In the genomic region with DNA sequence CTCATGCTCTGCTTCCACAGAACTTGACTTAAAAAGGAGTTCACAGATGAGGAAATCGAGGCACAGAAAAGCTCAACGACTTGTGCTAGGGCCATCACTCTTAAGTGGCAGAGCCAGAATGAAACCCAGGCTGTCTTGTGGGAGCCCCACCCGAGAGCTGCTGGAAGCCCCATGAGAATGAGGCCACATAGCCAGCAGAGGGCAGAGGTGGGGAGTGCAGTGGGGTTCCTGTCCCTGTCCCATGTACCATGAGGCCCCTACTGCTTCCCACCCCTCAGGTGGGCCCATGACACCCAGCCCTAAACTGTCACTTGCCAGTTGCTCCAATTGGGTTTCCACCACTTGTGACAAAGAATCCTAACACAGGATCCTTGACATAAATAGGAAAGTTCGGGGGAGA, we compare ENCODE assay signal across 8 cellular contexts.
A peak's percentile ranks its signal among the peaks of the same experiment; 100 is the strongest.
DNase-seq lines count a peak whose midpoint lies in the region; ATAC-seq, FAIRE-seq and TF ChIP-seq lines count a peak whose summit lies in the region.

No MANE protein-coding gene starts in this region.

- peak; percentile 58 for DNase-seq in NCI-H82 (lab: John Stamatoyannopoulos, UW)
- no peak for DNase-seq in NCI-H82 treated with DMSO at 0.1 percent for 48 hours (lab: John Stamatoyannopoulos, UW; ENCODE audit: unreplicated experiment)
- DNase-seq in RWPE2 (ENCODE audit: low spot score), result no peak
- no peak for DNase-seq in GM12878 (ENCODE audit: low read depth, low spot score)
- peak; percentile 1 to 29 for DNase-seq in lung microvascular endothelial cell (ENCODE audit: low read depth in 2 of 2)
- DNase-seq in NCI-H524 treated with DMSO at 0.1 percent for 48 hours (lab: John Stamatoyannopoulos, UW), result no peak

- no peak overlapping the region for H3K9ac ChIP-seq in GM12878 (ENCODE audit: control insufficient read depth, insufficient read depth, low read length)

- H3K79me2 ChIP-seq in GM12878 (ENCODE audit: control insufficient read depth, insufficient read depth, low read length), result no peaks in the 10 kb centered on the region

- H3K4me1 ChIP-seq in RWPE2 (ENCODE audit: insufficient read depth, poor library complexity, severe bottlenecking) (no peaks in the 10 kb centered on the region), GM12878 (ENCODE audit: control insufficient read depth, insufficient read depth, low read length) (no peaks in the 10 kb centered on the region)

- TF ChIP-seq EP300 in GM12878 (IDR thresholded peaks at IDR 0.05; ENCODE audit: borderline replicate concordance in 1 of 2, control insufficient read depth in 1 of 2, low read depth in 2 of 2, low read length in 2 of 2), result no peak

- no peak for TF ChIP-seq POLR2A in GM12878 (IDR thresholded peaks at IDR 0.05; ENCODE audit: low read depth, low read length)

- BruUV-seq in GM12878 (replicated peaks; lab: Mats Ljungman, UMichigan), result no TSS peak

- H3K9me3 ChIP-seq in RWPE2 (ENCODE audit: severe bottlenecking) (no peaks in the 10 kb centered on the region), GM12878 (replicated peaks; ENCODE audit: control insufficient read depth, insufficient read depth, low read length) (no peaks in the 10 kb centered on the region)

- TF ChIP-seq CTCF in RWPE2 (IDR thresholded peaks at IDR 0.05; ENCODE audit: poor library complexity, severe bottlenecking) (peak; percentile 52), GM12878 (IDR thresholded peaks at IDR 0.05 in 2 of 3, conservative IDR thresholded peaks at IDR 0.05 in 1 of 3; ENCODE audit: control insufficient read depth in 2 of 3, extremely low read depth in 1 of 3, insufficient read depth in 1 of 3, low read depth in 3 of 3, low read length in 3 of 3) (peak in 2 of 3 experiments; percentile 26 to 35; a peak in 3 of 6 replicates)

- WGBS in GM12878 (ENCODE audit: insufficient coverage, insufficient replicate concordance, low lambda C conversion rate, missing lambda C conversion rate), result 11% methylated on average over 4 of the region's 4 CpGs

- H3K4me3 ChIP-seq in RWPE2 (ENCODE audit: severe bottlenecking), result no peak overlapping the region
- no peak overlapping the region for H3K4me3 ChIP-seq in GM12878

- RAD21 ChIA-PET in GM12878 (lab: Charles Lee; ENCODE audit: unreplicated experiment), result no interaction called here

- peak; percentile 49; the same call in 2 of the 3 replicates for ATAC-seq in RWPE2 (ENCODE audit: low read depth)
- peak; percentile 72 for ATAC-seq in GM12878
- ATAC-seq in HG02973 (IDR thresholded peaks at IDR 0.05; ENCODE audit: unreplicated experiment), result no peak
- no peak for ATAC-seq in HG03095 (IDR thresholded peaks at IDR 0.05; ENCODE audit: unreplicated experiment)

- CTCF ChIA-PET in GM12878 (lab: Yijun Ruan, JAX), result interaction anchor here (0.6 to 1.1 kb wide), 4 partner anchors 16 to 276 kb away, joined by 3 to 4 read pairs (median 3); no protein-coding TSS in a partner anchor

- intact Hi-C loops in GM12878 (cut with micrococcal nuclease; ENCODE audit: unreplicated experiment), result no loop called here

- H3K27me3 ChIP-seq in RWPE2 (ENCODE audit: insufficient read depth, poor library complexity, severe bottlenecking) (no peaks in the 10 kb centered on the region), GM12878 (replicated peaks in 1 of 2; ENCODE audit: control insufficient read depth in 2 of 2, insufficient read depth in 2 of 2, low read length in 1 of 2) (no peaks in the 10 kb centered on the region)

- TF ChIP-seq RAD21 in GM12878 (IDR thresholded peaks at IDR 0.05; ENCODE audit: insufficient read depth, low read depth, low read length), result 0 out of 2 replicates have a peak, but pooled peaks have one; percentile 13

- no peaks in the 10 kb centered on the region for H3K36me3 ChIP-seq in RWPE2 (ENCODE audit: low read depth)
- H3K36me3 ChIP-seq in GM12878 (ENCODE audit: control insufficient read depth in 2 of 2, insufficient read depth in 2 of 2, low read length in 1 of 2), result no peaks in the 10 kb centered on the region

- no peak overlapping the region for H3K27ac ChIP-seq in RWPE2 (ENCODE audit: poor library complexity, severe bottlenecking)
- no peak overlapping the region for H3K27ac ChIP-seq in GM12878 (ENCODE audit: control insufficient read depth, insufficient read depth)

- no peak for FAIRE-seq in GM12878 (lab: Jason Lieb, UNC)

- in situ Hi-C loops in GM12878 (cut with MboI), result no loop called here

- no peaks in the 10 kb centered on the region for H4K20me1 ChIP-seq in GM12878 (ENCODE audit: control insufficient read depth, insufficient read depth)

- SMC1A ChIA-PET in GM12878 (lab: Charles Lee; ENCODE audit: uncharacterized antibody, unreplicated experiment), result interaction anchor here (0.9 kb wide), 1 partner anchor 12 kb away, joined by 3 read pairs; no protein-coding TSS in a partner anchor

- no peak overlapping the region for H2AFZ ChIP-seq in GM12878 (ENCODE audit: control insufficient read depth, low read depth, low read length)

- H3K4me2 ChIP-seq in GM12878 (ENCODE audit: control insufficient read depth, insufficient read depth), result no peak overlapping the region

- POLR2A ChIA-PET in GM12878 (lab: Charles Lee), result no interaction called here

TF ChIP-seq in GM12878, 131 proteins besides CTCF, POLR2A, EP300 and RAD21:
- TF ChIP-seq, protein P1, sequence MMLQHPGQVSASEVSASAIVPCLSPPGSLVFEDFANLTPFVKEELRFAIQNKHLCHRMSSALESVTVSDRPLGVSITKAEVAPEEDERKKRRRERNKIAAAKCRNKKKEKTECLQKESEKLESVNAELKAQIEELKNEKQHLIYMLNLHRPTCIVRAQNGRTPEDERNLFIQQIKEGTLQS (IDR thresholded peaks at IDR 0.05; ENCODE audit: borderline replicate concordance, extremely low read depth, low read depth, low read length), result no peak
- peak; percentile 35; the same call in 1 of the 2 replicates for TF ChIP-seq SMC3 (IDR thresholded peaks at IDR 0.05; ENCODE audit: borderline replicate concordance, low read length)
- TF ChIP-seq NR2C2 (IDR thresholded peaks at IDR 0.05; ENCODE audit: borderline replicate concordance, control insufficient read depth, insufficient read length, low read depth), result no peak

Comparison
In these comparisons a context has a peak if more than half of its experiments do, and no peak if none do; other contexts are left out.
1. DNase-seq: peak in NCI-H82 (single experiment) and lung microvascular endothelial cell (2 of 2); none in NCI-H82 treated with DMSO at 0.1 percent for 48 hours (single experiment), RWPE2 (single experiment), GM12878 (single experiment) and NCI-H524 treated with DMSO at 0.1 percent for 48 hours (single experiment).
2. ATAC-seq: peak in RWPE2 (single experiment) and GM12878 (single experiment); none in HG02973 (single experiment) and HG03095 (single experiment).